In genomic region chr3:37491343-37491742, GRCh38 we compare ENCODE assay signal across 16 cellular contexts. TPM values are rescaled to one million over a fixed set of nuclear protein-coding genes. Genes with fewer than 3 reads are reported as not detected.
DNase-seq lines count a peak whose midpoint lies in the region; ATAC-seq, FAIRE-seq and TF ChIP-seq lines count a peak whose summit lies in the region.
"Had no signal": no experiment of that assay in that cellular context is flagged by ENCODE, and none has a peak within 500 bp of the region (broad histone marks: within the 10 kb centered on the region; RNA-seq: fewer than 3 reads in every experiment).

No MANE protein-coding gene starts in this region.

- intact Hi-C loops in HepG2 (cut with micrococcal nuclease; ENCODE audit: unreplicated experiment) = loop anchor here (2.0 to 10.0 kb wide), 2 partner anchors 71 to 1163 kb away; no protein-coding TSS in a partner anchor
- intact Hi-C loops in Calu3 (cut with micrococcal nuclease; ENCODE audit: unreplicated experiment) = no loop called here

- H4K20me1 ChIP-seq in GM23338 (replicated peaks; ENCODE audit: insufficient read depth) = no peaks in the 10 kb centered on the region
- no peaks in the 10 kb centered on the region for H4K20me1 ChIP-seq in HepG2 (ENCODE audit: insufficient read depth, low read length)

- peaks cover 4% of the 10 kb centered on the region for H3K27me3 Mint-ChIP-seq in GM23338 (ENCODE audit: insufficient read depth, low read depth, poor library complexity)
- H3K27me3 Mint-ChIP-seq in endodermal cell (ENCODE audit: insufficient read depth) = no peaks in the 10 kb centered on the region
- H3K27me3 Mint-ChIP-seq in Calu3 (ENCODE audit: unreplicated experiment) = peaks cover 25% of the 10 kb centered on the region
- peaks cover 13% of the 10 kb centered on the region for H3K27me3 Mint-ChIP-seq in activated T-cell treated with anti-CD3 and anti-CD28 coated beads, Interleukin-2, amount 50 U/mL, for 4 hours (ENCODE audit: low read depth)

- no peaks in the 10 kb centered on the region for H3K36me3 ChIP-seq in GM23338 (ENCODE audit: insufficient read depth)
- peaks cover 12% of the 10 kb centered on the region for H3K36me3 ChIP-seq in endodermal cell (ENCODE audit: control insufficient read depth, insufficient read depth, low read length)
- H3K36me3 ChIP-seq in HepG2 (replicated peaks in 1 of 2; ENCODE audit: control insufficient read depth in 1 of 2, insufficient read depth in 2 of 2, low read length in 2 of 2) = no peaks in the 10 kb centered on the region
- H3K36me3 ChIP-seq: HAP-1 had no signal

- H3K9me3 ChIP-seq in endodermal cell (ENCODE audit: control insufficient read depth, low read length) = peaks cover 18% of the 10 kb centered on the region
- H3K9me3 ChIP-seq in HepG2 (ENCODE audit: low read length) = no peaks in the 10 kb centered on the region
- H3K9me3 ChIP-seq: HAP-1 had no signal

- CTCF ChIA-PET in HepG2 (lab: Yijun Ruan, JAX; ENCODE audit: low intra/inter-chr PET ratio, low total read pairs) = no interaction called here
- CTCF ChIA-PET in Calu3 (lab: Charles Lee) = no interaction called here

- H3K9me3 Mint-ChIP-seq in GM23338 (peaks cover 12% of the 10 kb centered on the region), endodermal cell (no peaks in the 10 kb centered on the region), Calu3 (ENCODE audit: low read depth, unreplicated experiment) (peaks cover 5% of the 10 kb centered on the region)
- H3K9me3 Mint-ChIP-seq in activated T-cell treated with anti-CD3 and anti-CD28 coated beads, Interleukin-2, amount 50 U/mL, for 4 hours = peaks cover 5% of the 10 kb centered on the region

- BruUV-seq in HepG2 (replicated peaks; lab: Mats Ljungman, UMichigan) (no TSS peak), Calu3 (replicated peaks; lab: Mats Ljungman, UMichigan) (no TSS peak)

- H3K4me1 Mint-ChIP-seq in GM23338 (no peaks in the 10 kb centered on the region; the same call in 2 of the 3 replicates), endodermal cell (peaks cover 4% of the 10 kb centered on the region), Calu3 (ENCODE audit: low read depth, unreplicated experiment) (no peaks in the 10 kb centered on the region)
- no peaks in the 10 kb centered on the region for H3K4me1 Mint-ChIP-seq in activated T-cell treated with anti-CD3 and anti-CD28 coated beads, Interleukin-2, amount 50 U/mL, for 4 hours (ENCODE audit: low read depth)

- H3K27ac Mint-ChIP-seq in GM23338 = no peak overlapping the region
- no peak overlapping the region for H3K27ac Mint-ChIP-seq in endodermal cell
- no peak overlapping the region for H3K27ac Mint-ChIP-seq in Calu3 (ENCODE audit: unreplicated experiment)

- H3K4me1 ChIP-seq in GM23338 (ENCODE audit: insufficient read depth) (no peaks in the 10 kb centered on the region), endodermal cell (ENCODE audit: control insufficient read depth, insufficient read depth, low read length) (no peaks in the 10 kb centered on the region), HepG2 (ENCODE audit: insufficient read depth, low read length) (no peaks in the 10 kb centered on the region)

- peak; percentile 23 for DNase-seq in GM23338 (ENCODE audit: low spot score)
- DNase-seq in NCI-H146 (lab: John Stamatoyannopoulos, UW) = peak; percentile 20
- DNase-seq in endodermal cell = peak; percentile 56
- DNase-seq in HepG2 (ENCODE audit: low spot score) = no peak
- DNase-seq in NCI-H526 treated with DMSO at 0.1 percent for 48 hours (lab: John Stamatoyannopoulos, UW) = no peak
- no peak for DNase-seq in cerebellum (ENCODE audit: low spot score)
- no peak for DNase-seq in Calu3
- DNase-seq in activated T-cell treated with anti-CD3 and anti-CD28 coated beads, Interleukin-2, amount 50 U/mL, for 4 hours = no peak
- DNase-seq: Kasumi-1, NCI-H1436, NCI-H2081 treated with DMSO at 0.1 percent for 48 hours, NCI-H226, PC-3 had no signal

- H3K27me3 ChIP-seq in GM23338 (ENCODE audit: insufficient read depth) (no peaks in the 10 kb centered on the region), endodermal cell (ENCODE audit: control insufficient read depth, insufficient read depth, low read length, poor library complexity, severe bottlenecking) (no peaks in the 10 kb centered on the region), HepG2 (ENCODE audit: control insufficient read depth in 1 of 2, insufficient read depth in 2 of 2, low read length in 2 of 2) (peaks cover 0 to 19% of the 10 kb centered on the region in 2 experiments; a peak in 3 of 5 replicates)

- in situ Hi-C loops in HepG2 (cut with HindIII; ENCODE audit: extremely low pct_ligation_motif_present, low pct_unique_long_range_greater_than_20kb) = no loop called here

- TF ChIP-seq CTCF in GM23338 (conservative IDR thresholded peaks at IDR 0.05; ENCODE audit: low read depth in 2 of 2) (no peak), endodermal cell (conservative IDR thresholded peaks at IDR 0.05) (no peak), HepG2 (CRISPR knock-in tag; IDR thresholded peaks at IDR 0.05) (no peak), Calu3 (IDR thresholded peaks at IDR 0.05; ENCODE audit: unreplicated experiment) (no peak)

- H2AFZ ChIP-seq in GM23338 (no peak overlapping the region), HepG2 (ENCODE audit: low read length) (no peak overlapping the region)

- ATAC-seq in GM23338 (peak; percentile 52; the same call in 2 of the 3 replicates), HepG2 (peak; percentile 50; the same call in 1 of the 3 replicates)
- no peak for ATAC-seq in activated T-cell treated with anti-CD3 and anti-CD28 coated beads, Interleukin-2, amount 50 U/mL, for 4 hours
- ATAC-seq: PC-3 had no signal

- POLR2A ChIA-PET in HepG2 (lab: Yijun Ruan, JAX) = no interaction called here

- no peak overlapping the region for H3K27ac ChIP-seq in GM23338 (ENCODE audit: low read depth)
- H3K27ac ChIP-seq in endodermal cell (ENCODE audit: low read depth, low read length) = no peak overlapping the region
- no peak overlapping the region for H3K27ac ChIP-seq in HepG2 (ENCODE audit: extremely low read length, insufficient read depth, low read length)
- H3K27ac ChIP-seq: SK-N-MC had no signal

- no peak overlapping the region for H3K4me3 Mint-ChIP-seq in GM23338
- H3K4me3 Mint-ChIP-seq in endodermal cell = no peak overlapping the region
- no peak overlapping the region for H3K4me3 Mint-ChIP-seq in Calu3 (ENCODE audit: low read depth, unreplicated experiment)
- H3K4me3 Mint-ChIP-seq in activated T-cell treated with anti-CD3 and anti-CD28 coated beads, Interleukin-2, amount 50 U/mL, for 4 hours = no peak overlapping the region

- no peaks in the 10 kb centered on the region for H3F3A ChIP-seq in GM23338 (replicated peaks; ENCODE audit: low read depth)

- H3K36me3 Mint-ChIP-seq in GM23338 (ENCODE audit: low read depth) = peaks cover 9% of the 10 kb centered on the region
- H3K36me3 Mint-ChIP-seq in endodermal cell (ENCODE audit: low read depth) = peaks cover 61% of the 10 kb centered on the region
- no peaks in the 10 kb centered on the region for H3K36me3 Mint-ChIP-seq in Calu3 (ENCODE audit: insufficient read depth, unreplicated experiment)
- no peaks in the 10 kb centered on the region for H3K36me3 Mint-ChIP-seq in activated T-cell treated with anti-CD3 and anti-CD28 coated beads, Interleukin-2, amount 50 U/mL, for 4 hours (ENCODE audit: insufficient read depth)

- no peaks in the 10 kb centered on the region for H3K9me2 ChIP-seq in GM23338 (ENCODE audit: insufficient read depth)

- H3K9ac ChIP-seq in endodermal cell (ENCODE audit: extremely low read depth, low read length, poor library complexity, severe bottlenecking) = no peak overlapping the region
- H3K9ac ChIP-seq in HepG2 (ENCODE audit: insufficient read depth, low read depth, low read length) = no peak overlapping the region

- no peaks in the 10 kb centered on the region for H3K79me2 ChIP-seq in GM23338 (replicated peaks; ENCODE audit: insufficient read depth)
- no peaks in the 10 kb centered on the region for H3K79me2 ChIP-seq in HepG2 (ENCODE audit: insufficient read depth, low read length)

- FAIRE-seq in HepG2 (lab: Jason Lieb, UNC) = no peak

- no peak for TF ChIP-seq RAD21 in HepG2 (CRISPR knock-in tag; IDR thresholded peaks at IDR 0.05)

- H3K4me2 ChIP-seq in GM23338 (no peak overlapping the region), HepG2 (ENCODE audit: low read depth, low read length) (no peak overlapping the region)

- no peak for TF ChIP-seq EP300 in HepG2 (IDR thresholded peaks at IDR 0.05; ENCODE audit: low read depth in 2 of 2, low read length in 2 of 2)
- TF ChIP-seq EP300 in HepG2 (CRISPR knock-in tag; IDR thresholded peaks at IDR 0.05; ENCODE audit: borderline replicate concordance) = no peak

- TF ChIP-seq POLR2A in HepG2 (IDR thresholded peaks at IDR 0.05; ENCODE audit: insufficient read depth in 1 of 2, low read depth in 2 of 2, low read length in 2 of 2) = no peak

- 85% methylated on average over 2 of the region's 2 CpGs; no CpG with 5 or more reads in 1 of the 2 experiments for WGBS in endodermal cell (ENCODE audit: insufficient coverage in 1 of 2, insufficient read length in 1 of 2), 2 experiments
- 27% methylated on average over 1 of the region's 2 CpGs for WGBS in HepG2 (ENCODE audit: low lambda C conversion rate)

- H3K4me3 ChIP-seq in GM23338 (no peak overlapping the region), endodermal cell (ENCODE audit: low read length) (no peak overlapping the region), HepG2 (replicated peaks in 1 of 3; ENCODE audit: insufficient read depth in 1 of 3, low read depth in 2 of 3, low read length in 3 of 3) (no peak overlapping the region)
- H3K4me3 ChIP-seq: HAP-1, SK-N-MC had no signal

RNA-seq across cellular contexts. Expression of gene ITGA9, which starts 39.4 kb away (rescaled TPM):
- total RNA-seq in GM23338 (2014; rRNA removed; shearing (Covaris generic)) = 5.0 and 5.4 TPM in 2 replicates
- 0.94 and 0.99 TPM in 2 replicates for polyA plus RNA-seq in GM23338 (2016; fragmentation: Nextera tagmentation; extraction: Ambion mirVana)
- total RNA-seq in endodermal cell = 10 to 100 TPM; 85.8 to 90.7 TPM
- 5.6 TPM for polyA plus RNA-seq in endodermal cell (2013, experiment 1 of 2)
- polyA plus RNA-seq in endodermal cell (2013, experiment 2 of 2) = 8.2 TPM
- 0.02 and 0.08 TPM in 2 replicates for total RNA-seq in HepG2 (2016; rRNA removed; fragmentation: Illumina TruSeq; extraction: Trizol)
- 0.10 TPM in 1 of 2 replicates, not detected in the other for total RNA-seq in HepG2 (2016; cell fraction: cytosol; rRNA removed; fragmentation: Illumina TruSeq; extraction: Trizol; ENCODE audit: low read depth)
- 0.06 and 0.12 TPM in 2 replicates for total RNA-seq in HepG2 (2016; cell fraction: insoluble cytoplasmic fraction; rRNA removed; fragmentation: Illumina TruSeq; extraction: Trizol)
- not detected in 2 replicates for total RNA-seq in HepG2 (2016; cell fraction: membrane; rRNA removed; fragmentation: Illumina TruSeq; extraction: Trizol)
- 0.19 TPM in 1 of 2 replicates, not detected in the other for total RNA-seq in HepG2 (2016; cell fraction: nucleus; rRNA removed; fragmentation: Illumina TruSeq; extraction: Trizol)
- 0.01 and 0.09 TPM in 2 replicates for polyA plus RNA-seq in HepG2 (2011; rRNA removed)
- 0.03 TPM in 1 of 2 replicates, not detected in the other for polyA plus RNA-seq in HepG2 (2011; cell fraction: cytosol; rRNA removed)
- polyA plus RNA-seq in HepG2 (2011; cell fraction: nucleus; rRNA removed) = 0.06 and 0.14 TPM in 2 replicates
- polyA plus RNA-seq in HepG2 (2012) = 0.09 and 0.17 TPM in 2 replicates
- polyA plus RNA-seq in HepG2 (2016; cell fraction: cytosol; fragmentation: Illumina TruSeq; extraction: Trizol; ENCODE audit: low read depth) = not detected in 2 replicates
- not detected in 2 replicates for polyA plus RNA-seq in HepG2 (2016; cell fraction: insoluble cytoplasmic fraction; fragmentation: Illumina TruSeq; extraction: Trizol; ENCODE audit: low read depth)
- not detected in 2 replicates for polyA plus RNA-seq in HepG2 (2016; cell fraction: membrane; fragmentation: Illumina TruSeq; extraction: Trizol; ENCODE audit: low read depth)
- 0.56 TPM in 1 of 2 replicates, not detected in the other for polyA plus RNA-seq in HepG2 (2016; cell fraction: nucleus; fragmentation: Illumina TruSeq; extraction: Trizol; ENCODE audit: insufficient read depth, low read depth)
- 0.07 and 0.14 TPM in 2 replicates for polyA minus RNA-seq in HepG2 (2011; rRNA and poly(A)+ RNA removed; ENCODE audit: low replicate concordance)
- polyA minus RNA-seq in HepG2 (2011; cell fraction: cytosol; rRNA and poly(A)+ RNA removed) = not detected in 2 replicates
- 0.25 and 0.39 TPM in 2 replicates for polyA minus RNA-seq in HepG2 (2011; cell fraction: nucleus; rRNA and poly(A)+ RNA removed)
- 13.2 TPM for total RNA-seq in cerebellum
- total RNA-seq in Calu3 (2022) = 0.07 TPM in 1 of 2 replicates, not detected in the other
- total RNA-seq in activated T-cell treated with anti-CD3 and anti-CD28 coated beads, Interleukin-2, amount 50 U/mL, for 4 hours = under 1 TPM; 0.11 to 0.61 (median 0.13) TPM
- polyA plus RNA-seq: BJ had no signal

Comparison
In these comparisons a context has a peak if more than half of its experiments do, and no peak if none do; other contexts are left out.
1. ATAC-seq: peak in GM23338 (single experiment) and HepG2 (single experiment); none in activated T-cell treated with anti-CD3 and anti-CD28 coated beads, Interleukin-2, amount 50 U/mL, for 4 hours (0 of 2).
2. DNase-seq: peak in GM23338 (single experiment), NCI-H146 (single experiment) and endodermal cell (single experiment); none in HepG2 (single experiment), NCI-H526 treated with DMSO at 0.1 percent for 48 hours (single experiment), cerebellum (single experiment), Calu3 (single experiment) and activated T-cell treated with anti-CD3 and anti-CD28 coated beads, Interleukin-2, amount 50 U/mL, for 4 hours (single experiment).